18 cellular contexts compared by ENCODE assay signal in genomic region chr9:95147452-95147851, GRCh38.
DNase-seq lines count a peak whose midpoint lies in the region; ATAC-seq, FAIRE-seq and TF ChIP-seq lines count a peak whose summit lies in the region.
"Had no signal": no experiment of that assay in that cellular context is flagged by ENCODE, and none has a peak within 500 bp of the region (broad histone marks: within the 10 kb centered on the region; RNA-seq: fewer than 3 reads in every experiment).

No MANE protein-coding gene starts in this region.

- no peaks in the 10 kb centered on the region for H4K20me1 ChIP-seq in IMR-90 (ENCODE audit: insufficient read depth, low read length)

- H3K14ac ChIP-seq in IMR-90 (replicated peaks; ENCODE audit: low read depth, low read length) (no peak overlapping the region), mesenchymal stem cell (ENCODE audit: low read length in 2 of 2) (no peak overlapping the region)

- 87% methylated on average over 2 of the region's 2 CpGs for WGBS in A549 (ENCODE audit: missing lambda C conversion rate)
- no CpG with 5 or more reads among the region's 2 CpGs for WGBS in IMR-90 (ENCODE audit: extremely low coverage in 2 of 2, insufficient read length in 1 of 2), 2 experiments
- WGBS in mesenchymal stem cell, result 100% methylated on average over 2 of the region's 2 CpGs

- no TSS peak for BruUV-seq in IMR-90 (replicated peaks; lab: Mats Ljungman, UMichigan)

- no peak overlapping the region for H3K9ac ChIP-seq in IMR-90 (ENCODE audit: low read depth, low read length)
- H3K9ac ChIP-seq in mesenchymal stem cell (ENCODE audit: low read length), result no peak overlapping the region

- H3K27me3 ChIP-seq in IMR-90 (ENCODE audit: control insufficient read depth, insufficient read depth, low read length), result no peaks in the 10 kb centered on the region
- H3K27me3 ChIP-seq in mesenchymal stem cell (ENCODE audit: control insufficient read depth in 1 of 2, insufficient read depth in 1 of 2, low read length in 2 of 2), result no peaks in the 10 kb centered on the region
- no peaks in the 10 kb centered on the region for H3K27me3 ChIP-seq in uterus
- H3K27me3 ChIP-seq in MG63, result no peaks in the 10 kb centered on the region

- H3K4ac ChIP-seq in IMR-90 (ENCODE audit: low read depth, low read length), result no peak overlapping the region
- H3K4ac ChIP-seq in mesenchymal stem cell (ENCODE audit: low read depth in 1 of 2, low read length in 2 of 2), result no peak overlapping the region

- no peak overlapping the region for H2BK5ac ChIP-seq in IMR-90 (ENCODE audit: low read depth, low read length, poor library complexity, severe bottlenecking)
- no peak overlapping the region for H2BK5ac ChIP-seq in mesenchymal stem cell (ENCODE audit: low read depth, low read length, poor library complexity, severe bottlenecking)

- TF ChIP-seq EP300 in A549 (IDR thresholded peaks at IDR 0.05), result no peak

- TF ChIP-seq CTCF in A549 (IDR thresholded peaks at IDR 0.05) (no peak), IMR-90 (conservative IDR thresholded peaks at IDR 0.05; ENCODE audit: low read depth, low read length) (no peak), fibroblast of mammary gland (conservative IDR thresholded peaks at IDR 0.05; ENCODE audit: control insufficient read depth, insufficient read depth, low read depth, low read length) (no peak), uterus (IDR thresholded peaks at IDR 0.05) (no peak)

- no peak for FAIRE-seq in A549 (lab: Jason Lieb, UNC)
- FAIRE-seq: HTR-8/SVneo, K562 had no signal

- POLR2A ChIA-PET in A549 (lab: Yijun Ruan, JAX), result no interaction called here
- POLR2A ChIA-PET in IMR-90 (lab: Charles Lee; ENCODE audit: unreplicated experiment), result no interaction called here

- no peak for TF ChIP-seq RAD21 in A549 (conservative IDR thresholded peaks at IDR 0.05 in 1 of 2, IDR thresholded peaks at IDR 0.05 in 1 of 2)
- TF ChIP-seq RAD21 in IMR-90 (IDR thresholded peaks at IDR 0.05; ENCODE audit: low read length), result no peak

- no peak overlapping the region for H3K56ac ChIP-seq in IMR-90 (ENCODE audit: extremely low read depth, insufficient read depth, low read length)

- H3K4me3 ChIP-seq in A549 (no peak overlapping the region), IMR-90 (ENCODE audit: insufficient read depth, low read depth, low read length) (no peak overlapping the region), fibroblast of mammary gland (ENCODE audit: control insufficient read depth, low read depth, low read length) (no peak overlapping the region), mesenchymal stem cell (ENCODE audit: insufficient read depth in 1 of 2, low read depth in 1 of 2, low read length in 2 of 2) (no peak overlapping the region), uterus (no peak overlapping the region), MG63 (no peak overlapping the region)
- H3K4me3 ChIP-seq: K562 had no signal

- intact Hi-C loops in IMR-90 (cut with micrococcal nuclease), result no loop called here
- intact Hi-C loops in uterus (cut with DNase I; ENCODE audit: low total_unique reads), result no loop called here

- H3K18ac ChIP-seq in IMR-90 (ENCODE audit: low read depth, low read length) (no peak overlapping the region), mesenchymal stem cell (ENCODE audit: low read depth in 1 of 2, low read length in 2 of 2) (no peak overlapping the region)

- H3K9me1 ChIP-seq in IMR-90 (ENCODE audit: insufficient read depth, low read length), result peaks cover 4% of the 10 kb centered on the region; the same call in 1 of the 2 replicates

- DNase-seq in A549 (ENCODE audit: low read depth in 1 of 2, low spot score in 1 of 2), result no peak
- peak; percentile 63 for DNase-seq in IMR-90
- peak; percentile 75 for DNase-seq in fibroblast of mammary gland (ENCODE audit: low read depth)
- no peak for DNase-seq in mesenchymal stem cell
- no peak for DNase-seq in uterus
- DNase-seq in MG63, result no peak
- DNase-seq in NCI-H187 treated with DMSO at 0.1 percent for 48 hours (lab: John Stamatoyannopoulos, UW), result no peak
- DNase-seq: DMS79, NCI-H1048, NCI-H1930, NCI-H2171 treated with DMSO at 0.1 percent for 48 hours, NCI-H82, Right ventricle myocardium superior had no signal

- no peak overlapping the region for H2BK20ac ChIP-seq in IMR-90 (ENCODE audit: low read depth, low read length)

- no peaks in the 10 kb centered on the region for H3K79me1 ChIP-seq in IMR-90 (ENCODE audit: low read depth in 1 of 2, low read length in 2 of 2)
- peaks cover 5% of the 10 kb centered on the region for H3K79me1 ChIP-seq in mesenchymal stem cell (replicated peaks; ENCODE audit: low read length, poor library complexity, severe bottlenecking)

- H3K23ac ChIP-seq in IMR-90 (ENCODE audit: low read depth, low read length), result no peak overlapping the region
- no peak overlapping the region for H3K23ac ChIP-seq in mesenchymal stem cell (ENCODE audit: low read length in 2 of 2)

- no peak overlapping the region for H2BK12ac ChIP-seq in mesenchymal stem cell (ENCODE audit: low read length in 2 of 2)

- in situ Hi-C loops in IMR-90 (cut with MboI; ENCODE audit: low sequenced_read_pairs), result no loop called here

- H2AK9ac ChIP-seq in IMR-90 (replicated peaks; ENCODE audit: low read depth, low read length, poor library complexity), result no peak overlapping the region

- H3K27ac ChIP-seq in A549 (no peak overlapping the region), IMR-90 (ENCODE audit: insufficient read depth, low read length) (no peak overlapping the region), mesenchymal stem cell (ENCODE audit: low read length, poor library complexity, severe bottlenecking) (peak overlapping the region; percentile 63), uterus (no peak overlapping the region)
- H3K27ac ChIP-seq: 22Rv1 had no signal

- H2BK15ac ChIP-seq in IMR-90 (ENCODE audit: low read depth, low read length) (no peak overlapping the region), mesenchymal stem cell (ENCODE audit: low read depth, poor library complexity, severe bottlenecking) (no peak overlapping the region)

- H4K91ac ChIP-seq in IMR-90 (ENCODE audit: insufficient read depth, low read depth, low read length) (no peak overlapping the region), mesenchymal stem cell (ENCODE audit: low read length) (no peak overlapping the region)

- H4K8ac ChIP-seq in IMR-90 (ENCODE audit: low read depth in 2 of 2, low read length in 2 of 2) (no peak overlapping the region), mesenchymal stem cell (ENCODE audit: low read length) (no peak overlapping the region)

- no peak for ATAC-seq in A549
- ATAC-seq in IMR-90 (ENCODE audit: low read depth), result peak; percentile 40
- ATAC-seq in HG03432 (IDR thresholded peaks at IDR 0.05; ENCODE audit: unreplicated experiment), result no peak
- ATAC-seq: K562, Panc1 had no signal

- H2AK5ac ChIP-seq in IMR-90 (ENCODE audit: low read depth, low read length) (no peak overlapping the region), mesenchymal stem cell (ENCODE audit: low read length, severe bottlenecking) (no peak overlapping the region)

- H3K4me2 ChIP-seq in A549 (peak overlapping the region; percentile 1; the same call in 1 of the 3 replicates), IMR-90 (ENCODE audit: low read depth, low read length) (no peak overlapping the region), mesenchymal stem cell (ENCODE audit: low read length, poor library complexity, severe bottlenecking) (no peak overlapping the region)

- CTCF ChIA-PET in A549 (lab: Yijun Ruan, JAX) (interaction anchor here (1.5 to 1.8 kb wide), 2 partner anchors 10 to 16 kb away, joined by 4 to 5 read pairs; no protein-coding TSS in a partner anchor), IMR-90 (lab: Yijun Ruan, JAX) (no interaction called here)

- no peak overlapping the region for H4K5ac ChIP-seq in IMR-90 (ENCODE audit: low read depth, low read length)

- H3K9me3 ChIP-seq in A549, result no peaks in the 10 kb centered on the region
- H3K9me3 ChIP-seq in IMR-90 (ENCODE audit: control insufficient read depth, insufficient read depth, low read length), result no peaks in the 10 kb centered on the region
- no peaks in the 10 kb centered on the region for H3K9me3 ChIP-seq in mesenchymal stem cell (ENCODE audit: control insufficient read depth, low read length)
- no peaks in the 10 kb centered on the region for H3K9me3 ChIP-seq in uterus
- no peaks in the 10 kb centered on the region for H3K9me3 ChIP-seq in MG63

- dilution Hi-C loops in IMR-90 (cut with HindIII; ENCODE audit: low sequenced_read_pairs, unreplicated experiment), result no loop called here

- no peaks in the 10 kb centered on the region for H3K36me3 ChIP-seq in IMR-90 (ENCODE audit: control insufficient read depth, insufficient read depth, low read length)
- H3K36me3 ChIP-seq in mesenchymal stem cell (ENCODE audit: control insufficient read depth in 1 of 2, insufficient read depth in 2 of 2, low read depth in 1 of 2, low read length in 2 of 2), result no peaks in the 10 kb centered on the region
- H3K36me3 ChIP-seq in uterus, result no peaks in the 10 kb centered on the region
- no peaks in the 10 kb centered on the region for H3K36me3 ChIP-seq in MG63

- H3K4me1 ChIP-seq in A549, result peaks cover 9% of the 10 kb centered on the region
- peaks cover 6% of the 10 kb centered on the region; the same call in 1 of the 2 replicates for H3K4me1 ChIP-seq in IMR-90 (ENCODE audit: control insufficient read depth, insufficient read depth, low read length)
- H3K4me1 ChIP-seq in mesenchymal stem cell (ENCODE audit: control insufficient read depth, insufficient read depth, low read depth, low read length), result peaks cover 3% of the 10 kb centered on the region
- H3K4me1 ChIP-seq in uterus, result no peaks in the 10 kb centered on the region

- TF ChIP-seq POLR2A in A549 (IDR thresholded peaks at IDR 0.05; ENCODE audit: low read length) (no peak), IMR-90 (IDR thresholded peaks at IDR 0.05; ENCODE audit: low read depth, low read length) (no peak), uterus (IDR thresholded peaks at IDR 0.05) (no peak)

- H2BK120ac ChIP-seq in IMR-90 (ENCODE audit: low read depth, low read length) (no peak overlapping the region), mesenchymal stem cell (ENCODE audit: low read depth, low read length) (no peak overlapping the region)

- no peak overlapping the region for H2AFZ ChIP-seq in IMR-90 (replicated peaks; ENCODE audit: low read length, poor library complexity)
- H2AFZ ChIP-seq in mesenchymal stem cell (ENCODE audit: low read depth, low read length), result no peak overlapping the region

TF ChIP-seq in A549, 52 proteins besides CTCF, POLR2A, EP300 and RAD21 (continues in another document):
- TF ChIP-seq KDM5A (IDR thresholded peaks at IDR 0.05) (no peak), FOSB (CRISPR knock-in tag; IDR thresholded peaks at IDR 0.05) (no peak), MAZ (IDR thresholded peaks at IDR 0.05; ENCODE audit: borderline replicate concordance, low read depth, low read length) (no peak), CHD4 (IDR thresholded peaks at IDR 0.05; ENCODE audit: borderline replicate concordance) (no peak), GATA3 (IDR thresholded peaks at IDR 0.05; ENCODE audit: borderline replicate concordance) (no peak)

TF ChIP-seq in IMR-90, 13 proteins besides CTCF, POLR2A, EP300 and RAD21:
- TF ChIP-seq MAFK (IDR thresholded peaks at IDR 0.05; ENCODE audit: low read depth, low read length) (no peak), FOS (IDR thresholded peaks at IDR 0.05; ENCODE audit: low read depth, low read length) (peak; percentile 25; the same call in 1 of the 2 replicates)

Comparison
In these comparisons a context has a peak if more than half of its experiments do, and no peak if none do; other contexts are left out.
1. DNase-seq: peak in IMR-90 (single experiment) and fibroblast of mammary gland (single experiment); none in A549 (0 of 2), mesenchymal stem cell (single experiment), uterus (0 of 2), MG63 (single experiment) and NCI-H187 treated with DMSO at 0.1 percent for 48 hours (single experiment).